ENCODE assay signal across 13 cellular contexts in genomic region chr17:784143-784542, GRCh38. TPM values are rescaled to one million over a fixed set of nuclear protein-coding genes. Genes with fewer than 3 reads are reported as not detected.
DNase-seq lines count a peak whose midpoint lies in the region; ATAC-seq, FAIRE-seq and TF ChIP-seq lines count a peak whose summit lies in the region.
"Had no signal": no experiment of that assay in that cellular context is flagged by ENCODE, and none has a peak within 500 bp of the region (broad histone marks: within the 10 kb centered on the region; RNA-seq: fewer than 3 reads in every experiment).

No MANE protein-coding gene starts in this region.

- no CpG with 5 or more reads among the region's 3 CpGs for WGBS in neuronal stem cell (ENCODE audit: extremely low coverage in 2 of 2, insufficient read length in 2 of 2, insufficient replicate concordance in 1 of 2), 2 donors

- H2AFZ ChIP-seq in DND-41 (ENCODE audit: low read depth, low read length) (no peak overlapping the region), KMS-11 (ENCODE audit: low read depth) (no peak overlapping the region), astrocyte (ENCODE audit: low read depth, low read length) (no peak overlapping the region), neuronal stem cell (ENCODE audit: low read length) (no peak overlapping the region)

- H3K4me1 ChIP-seq in DND-41 (ENCODE audit: insufficient read depth, low read length) = peaks cover 39% of the 10 kb centered on the region
- H3K4me1 ChIP-seq in KMS-11 (ENCODE audit: low read depth, poor library complexity, severe bottlenecking) = peaks cover 10% of the 10 kb centered on the region
- peaks cover 7% of the 10 kb centered on the region for H3K4me1 ChIP-seq in astrocyte (ENCODE audit: insufficient read depth, low read length)
- H3K4me1 ChIP-seq in neuronal stem cell (ENCODE audit: control insufficient read depth in 2 of 2, insufficient read depth in 1 of 2, low read depth in 1 of 2, low read length in 2 of 2) = peaks cover 9 to 10% of the 10 kb centered on the region in 2 donors

- no peak for ATAC-seq in DND-41 (ENCODE audit: insufficient read depth, low read depth)
- ATAC-seq in HG03039 (IDR thresholded peaks at IDR 0.05; ENCODE audit: unreplicated experiment) = no peak

- H4K91ac ChIP-seq in neuronal stem cell (ENCODE audit: low read depth, low read length, poor library complexity) = no peak overlapping the region

- no peak overlapping the region for H2AK5ac ChIP-seq in neuronal stem cell (ENCODE audit: low read depth, low read length)

- H3K23ac ChIP-seq in neuronal stem cell (ENCODE audit: low read depth, low read length, poor library complexity) = no peak overlapping the region

- no peak overlapping the region for H2BK12ac ChIP-seq in neuronal stem cell (ENCODE audit: low read length)

- H3K9ac ChIP-seq in DND-41 (ENCODE audit: low read depth, low read length) (no peak overlapping the region), KMS-11 (no peak overlapping the region), astrocyte (ENCODE audit: low read length) (no peak overlapping the region), neuronal stem cell (ENCODE audit: low read depth, low read length, poor library complexity) (no peak overlapping the region)

- H4K20me1 ChIP-seq in DND-41 (ENCODE audit: insufficient read depth, low read length) = peaks cover 9% of the 10 kb centered on the region; the same call in 1 of the 2 replicates
- no peaks in the 10 kb centered on the region for H4K20me1 ChIP-seq in KMS-11 (ENCODE audit: insufficient read depth)
- peaks cover 4% of the 10 kb centered on the region for H4K20me1 ChIP-seq in astrocyte (ENCODE audit: insufficient read depth, low read length)

- H3K4ac ChIP-seq in neuronal stem cell (ENCODE audit: low read length) = no peak overlapping the region

- H3K27me3 ChIP-seq in DND-41 (ENCODE audit: insufficient read depth, low read length, poor library complexity) = no peaks in the 10 kb centered on the region
- H3K27me3 ChIP-seq in KMS-11 (ENCODE audit: insufficient read depth, low read depth) = no peaks in the 10 kb centered on the region
- H3K27me3 ChIP-seq in astrocyte (ENCODE audit: insufficient read depth, low read length) = no peaks in the 10 kb centered on the region
- no peaks in the 10 kb centered on the region for H3K27me3 ChIP-seq in neuronal stem cell (ENCODE audit: control insufficient read depth in 3 of 3, insufficient read depth in 3 of 3, low read depth in 1 of 3, low read length in 3 of 3)
- H3K27me3 ChIP-seq: adrenal gland had no signal

- no peak overlapping the region for H3K27ac Mint-ChIP-seq in astrocyte (ENCODE audit: unreplicated experiment)
- no peak overlapping the region for H3K27ac Mint-ChIP-seq in nephron progenitor cell

- no peak overlapping the region for H2BK5ac ChIP-seq in neuronal stem cell (ENCODE audit: low read length)

- H4K8ac ChIP-seq in neuronal stem cell (ENCODE audit: low read depth, low read length) = no peak overlapping the region

- no peak overlapping the region for H2BK120ac ChIP-seq in neuronal stem cell (ENCODE audit: low read depth, low read length)

- H3K27me3 Mint-ChIP-seq in astrocyte (ENCODE audit: low read depth, unreplicated experiment) = no peaks in the 10 kb centered on the region
- no peaks in the 10 kb centered on the region for H3K27me3 Mint-ChIP-seq in nephron progenitor cell (ENCODE audit: low read depth, poor library complexity)

- H2BK15ac ChIP-seq in neuronal stem cell (ENCODE audit: low read length) = no peak overlapping the region

- peaks cover 3% of the 10 kb centered on the region for H3K36me3 Mint-ChIP-seq in astrocyte (ENCODE audit: low read depth, unreplicated experiment)
- H3K36me3 Mint-ChIP-seq in nephron progenitor cell (ENCODE audit: low read depth) = peaks cover 23% of the 10 kb centered on the region

- peak overlapping the region; percentile 91; the same call in 1 of the 2 replicates for H3K4me2 ChIP-seq in DND-41 (ENCODE audit: insufficient read depth, low read length)
- peak overlapping the region; percentile 89; the same call in 1 of the 2 replicates for H3K4me2 ChIP-seq in KMS-11
- H3K4me2 ChIP-seq in astrocyte (ENCODE audit: low read length) = peak overlapping the region; percentile 2
- no peak overlapping the region for H3K4me2 ChIP-seq in neuronal stem cell (ENCODE audit: insufficient read depth, low read length, poor library complexity, severe bottlenecking)

- H3K4me3 ChIP-seq in DND-41 (ENCODE audit: low read depth in 1 of 2, low read length in 2 of 2) (peak overlapping the region in 1 of 2 experiments; percentile 96; a peak in 1 of 4 replicates), KMS-11 (IDR thresholded peaks at IDR 0.05; ENCODE audit: insufficient read depth, low read depth, low read length) (no peak overlapping the region), astrocyte (ENCODE audit: insufficient read depth, low read depth, low read length) (no peak overlapping the region), neuronal stem cell (ENCODE audit: low read length in 2 of 2) (no peak overlapping the region)
- H3K4me3 ChIP-seq: adrenal gland had no signal

- H3K9me3 ChIP-seq in DND-41 (ENCODE audit: insufficient read depth, low read length, severe bottlenecking) = no peaks in the 10 kb centered on the region
- no peaks in the 10 kb centered on the region for H3K9me3 ChIP-seq in astrocyte (ENCODE audit: insufficient read depth, low read depth, low read length)
- H3K9me3 ChIP-seq in neuronal stem cell (replicated peaks in 1 of 2; ENCODE audit: control insufficient read depth in 2 of 2, insufficient read depth in 1 of 2, low read depth in 1 of 2, low read length in 2 of 2) = no peaks in the 10 kb centered on the region
- H3K9me3 ChIP-seq: adrenal gland had no signal

- peaks cover 8% of the 10 kb centered on the region for H3K79me1 ChIP-seq in neuronal stem cell (ENCODE audit: low read depth, low read length)

- no peak overlapping the region for H3K14ac ChIP-seq in neuronal stem cell (ENCODE audit: low read length)

- TF ChIP-seq CTCF in DND-41 (IDR thresholded peaks at IDR 0.05; ENCODE audit: borderline replicate concordance, extremely low read depth, low read length, poor library complexity, severe bottlenecking) (no peak), KMS-11 (conservative IDR thresholded peaks at IDR 0.05; ENCODE audit: low read depth, low read length) (no peak), astrocyte (IDR thresholded peaks at IDR 0.05; ENCODE audit: insufficient read depth, low read depth, low read length) (no peak), nephron progenitor cell (IDR thresholded peaks at IDR 0.05) (no peak)

- FAIRE-seq in astrocyte (lab: Jason Lieb, UNC) = no peak

- H3K4me3 Mint-ChIP-seq in astrocyte (ENCODE audit: unreplicated experiment) = peak overlapping the region; percentile 97
- H3K4me3 Mint-ChIP-seq in nephron progenitor cell = peak overlapping the region; percentile 97

- peaks cover 45% of the 10 kb centered on the region for H3K36me3 ChIP-seq in DND-41 (ENCODE audit: insufficient read depth, low read length)
- H3K36me3 ChIP-seq in KMS-11 (ENCODE audit: insufficient read depth) = no peaks in the 10 kb centered on the region
- peaks cover 7% of the 10 kb centered on the region for H3K36me3 ChIP-seq in astrocyte (ENCODE audit: insufficient read depth, low read length)
- peaks cover 11 to 65% of the 10 kb centered on the region in 2 donors for H3K36me3 ChIP-seq in neuronal stem cell (replicated peaks in 1 of 2; ENCODE audit: control insufficient read depth in 2 of 2, insufficient read depth in 2 of 2, low read length in 2 of 2)

- H3K18ac ChIP-seq in neuronal stem cell (ENCODE audit: low read length) = no peak overlapping the region

- H3K4me1 Mint-ChIP-seq in astrocyte (ENCODE audit: low read depth, unreplicated experiment) (peaks cover 18% of the 10 kb centered on the region), nephron progenitor cell (peaks cover 35% of the 10 kb centered on the region)

- H3K79me2 ChIP-seq in DND-41 (ENCODE audit: insufficient read depth, low read length) (peaks cover 61% of the 10 kb centered on the region), KMS-11 (ENCODE audit: insufficient read depth, low read depth) (peaks cover 19% of the 10 kb centered on the region), astrocyte (ENCODE audit: insufficient read depth, low read length) (peaks cover 70% of the 10 kb centered on the region)

- no peaks in the 10 kb centered on the region for H3K9me3 Mint-ChIP-seq in astrocyte (ENCODE audit: unreplicated experiment)
- no peaks in the 10 kb centered on the region for H3K9me3 Mint-ChIP-seq in nephron progenitor cell

- H3K27ac ChIP-seq in DND-41 (ENCODE audit: low read length) (no peak overlapping the region), KMS-11 (no peak overlapping the region), astrocyte (ENCODE audit: low read depth, low read length) (no peak overlapping the region), neuronal stem cell (replicated peaks; ENCODE audit: low read length) (no peak overlapping the region)
- H3K27ac ChIP-seq: adrenal gland had no signal

- DNase-seq in DND-41 = no peak
- DNase-seq in astrocyte (ENCODE audit: low read depth) = no peak
- no peak for DNase-seq in nephron progenitor cell
- DNase-seq in neuronal stem cell (ENCODE audit: low spot score) = no peak
- no peak for DNase-seq in germinal center (ENCODE audit: low spot score)
- DNase-seq: adrenal gland; DMS79 treated with DMSO at 0.1 percent for 48 hours; effector CD4-positive, alpha-beta T cell; midbrain; NCI-H2029 treated with DMSO at 0.1 percent for 48 hours; OCI-M1 had no signal

RNA-seq across cellular contexts. Expression of gene MRM3, which starts 2.0 kb away (rescaled TPM):
- total RNA-seq in astrocyte = 7.7 and 8.3 TPM in 2 replicates
- polyA plus RNA-seq in neuronal stem cell (2013, experiment 1 of 2) = 11.1 TPM
- polyA plus RNA-seq in neuronal stem cell (2013, experiment 2 of 2) = 11.0 TPM

RNA-seq across cellular contexts. Expression of gene GLOD4, which starts 2.1 kb away (rescaled TPM):
- total RNA-seq in astrocyte = 48.3 and 61.8 TPM in 2 replicates
- 79.0 TPM for polyA plus RNA-seq in neuronal stem cell (2013, experiment 1 of 2)
- polyA plus RNA-seq in neuronal stem cell (2013, experiment 2 of 2) = 78.5 TPM

RNA-seq across cellular contexts. Expression of gene GEMIN4, which starts 32.1 kb away (rescaled TPM):
- 17.3 and 18.4 TPM in 2 replicates for total RNA-seq in astrocyte
- polyA plus RNA-seq in neuronal stem cell (2013, experiment 1 of 2) = 23.9 TPM
- 22.5 TPM for polyA plus RNA-seq in neuronal stem cell (2013, experiment 2 of 2)

RNA-seq across cellular contexts. Expression of gene TLCD3A, which starts 51.7 kb away (rescaled TPM):
- total RNA-seq in astrocyte = 25.8 and 26.6 TPM in 2 replicates
- 25.6 TPM for polyA plus RNA-seq in neuronal stem cell (2013, experiment 1 of 2)
- 25.3 TPM for polyA plus RNA-seq in neuronal stem cell (2013, experiment 2 of 2)
